Comparison of ENCODE assay signal across 8 cellular contexts in the genomic region with DNA sequence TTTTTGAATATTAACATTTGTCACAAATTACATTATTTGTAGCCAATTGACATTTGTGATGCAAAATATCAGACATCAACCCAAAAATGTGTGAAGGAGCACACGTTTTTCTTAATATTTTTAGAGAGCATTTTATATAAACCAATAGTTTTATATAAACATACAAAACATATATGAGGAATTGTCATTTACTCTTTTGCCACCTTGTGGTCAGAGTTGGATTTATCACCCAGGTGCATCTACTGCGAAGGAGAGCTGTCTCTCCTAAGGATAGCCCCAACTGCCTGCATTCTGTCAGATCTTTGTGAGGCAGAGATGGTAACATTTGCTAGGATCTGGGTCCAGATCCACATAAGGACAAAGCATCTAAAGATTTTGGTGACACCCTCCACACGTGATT. TPM values are rescaled to one million over a fixed set of nuclear protein-coding genes. Genes with fewer than 3 reads are reported as not detected.
A peak's percentile ranks its signal among the peaks of the same experiment; 100 is the strongest.
DNase-seq lines count a peak whose midpoint lies in the region; ATAC-seq and TF ChIP-seq lines count a peak whose summit lies in the region.

No MANE protein-coding gene starts in this region.

- in situ Hi-C loops in astrocyte of the cerebellum (cut with HindIII; ENCODE audit: low sequenced_read_pairs), result no loop called here

- 5 to 6% methylated on average over 3 of the region's 3 CpGs for WGBS in lung, 2 donors

- no peaks in the 10 kb centered on the region for H3K36me3 ChIP-seq in lung (ENCODE audit: control insufficient read depth in 2 of 2, insufficient read depth in 2 of 2, low read length in 2 of 2)

- ATAC-seq in lung (ENCODE audit: insufficient read depth, low FRiP score) (no peak), GM18909 (IDR thresholded peaks at IDR 0.05; ENCODE audit: poor library complexity, unreplicated experiment) (no peak), HG03280 (IDR thresholded peaks at IDR 0.05; ENCODE audit: unreplicated experiment) (no peak), HG03469 (IDR thresholded peaks at IDR 0.05; ENCODE audit: unreplicated experiment) (no peak)

- no peak overlapping the region for H3K27ac ChIP-seq in lung (ENCODE audit: low read depth in 1 of 2, low read length in 1 of 2)

- peaks cover 0 to 3% of the 10 kb centered on the region in 2 donors for H3K4me1 ChIP-seq in lung (ENCODE audit: control insufficient read depth in 2 of 2, insufficient read depth in 2 of 2, low read length in 2 of 2)

- H3K4me3 ChIP-seq in astrocyte of the cerebellum (ENCODE audit: low read depth, low read length) (no peak overlapping the region), lung (no peak overlapping the region)

- TF ChIP-seq CTCF in astrocyte of the cerebellum (IDR thresholded peaks at IDR 0.05; ENCODE audit: low read depth, low read length, missing control alignments), result peak; percentile 43
- peak; percentile 19 for TF ChIP-seq CTCF in lung (IDR thresholded peaks at IDR 0.05; ENCODE audit: control extremely low read depth, extremely low read depth)

- H3K9me3 ChIP-seq in lung (ENCODE audit: control insufficient read depth in 2 of 2, insufficient read depth in 1 of 2, low read length in 1 of 2), result peaks cover 0 to 2% of the 10 kb centered on the region in 2 donors

- peaks cover 3% of the 10 kb centered on the region for H3K27me3 ChIP-seq in lung (ENCODE audit: control insufficient read depth, insufficient read depth)

- DNase-seq in AG08395 (ENCODE audit: low spot score) (peak; percentile 41), Daoy (ENCODE audit: low read depth) (peak; percentile 12), NCI-H1105 (lab: John Stamatoyannopoulos, UW) (peak; percentile 7), astrocyte of the cerebellum (ENCODE audit: low read depth) (no peak), lung (ENCODE audit: low spot score) (no peak)

RNA-seq across cellular contexts. Expression of a gene that starts 2.5 kb away (rescaled TPM):
- total RNA-seq in Daoy (2014; rRNA removed; shearing (Covaris generic)), result 0.57 and 1.5 TPM in 2 replicates
- 1 to 10 TPM; 4.3 to 5.0 TPM for total RNA-seq in lung
- polyA plus RNA-seq in lung, result 1 to 10 TPM; 2.0 to 3.5 TPM

RNA-seq across cellular contexts. Expression of a gene that starts 45.6 kb away (rescaled TPM):
- total RNA-seq in Daoy (2014; rRNA removed; shearing (Covaris generic)), result 3.7 and 3.8 TPM in 2 replicates
- total RNA-seq in lung, result 10 to 100 TPM; 12.0 to 18.5 TPM
- 1 to 10 TPM; 2.7 to 2.9 TPM for polyA plus RNA-seq in lung

RNA-seq across cellular contexts. Expression of a gene that starts 47.6 kb away (rescaled TPM):
- total RNA-seq in Daoy (2014; rRNA removed; shearing (Covaris generic)), result not detected in 2 replicates
- total RNA-seq in lung, result not detected
- polyA plus RNA-seq in lung, result not detected

Comparison
In these comparisons a context has a peak if more than half of its experiments do, and no peak if none do; other contexts are left out.
1. DNase-seq: peak in AG08395 (single experiment), Daoy (single experiment) and NCI-H1105 (single experiment); none in astrocyte of the cerebellum (single experiment) and lung (single experiment).